In genomic region chr2:218400930-218401833, GRCh38 we compare ENCODE assay signal across 8 cellular contexts. TPM values are rescaled to one million over a fixed set of nuclear protein-coding genes. Genes with fewer than 3 reads are reported as not detected.
A peak's percentile ranks its signal among the peaks of the same experiment; 100 is the strongest.
DNase-seq lines count a peak whose midpoint lies in the region; ATAC-seq, FAIRE-seq and TF ChIP-seq lines count a peak whose summit lies in the region.

No MANE protein-coding gene starts in this region.

- peak overlapping the region; percentile 52; the same call in 1 of the 2 replicates for H3K23ac ChIP-seq in IMR-90 (ENCODE audit: low read depth, low read length)

- POLR2A ChIA-PET in IMR-90 (lab: Charles Lee; ENCODE audit: unreplicated experiment) (interaction anchor here (0.6 kb wide), 1 partner anchor 78 kb away, joined by 3 read pairs; no protein-coding TSS in a partner anchor), HEK293T (lab: Yijun Ruan, JAX) (interaction anchor here (0.8 to 1.1 kb wide), 2 partner anchors 46 to 107 kb away, joined by 3 read pairs; no protein-coding TSS in a partner anchor)

- H3K27ac ChIP-seq in IMR-90 (ENCODE audit: insufficient read depth, low read length), result peak overlapping the region; percentile 75
- peak overlapping the region in 4 of 5 donors; percentile 94 to 100 (median 98) for H3K27ac ChIP-seq in adrenal gland
- no peak overlapping the region for H3K27ac ChIP-seq in keratinocyte (ENCODE audit: control insufficient read depth, insufficient read depth, low read length)
- H3K27ac ChIP-seq in subcutaneous abdominal adipose tissue (ENCODE audit: low read depth, low read length), result peak overlapping the region; percentile 37

- 0 out of 2 replicates have a peak overlapping the region, but pooled peaks have one; percentile 60 for H3K14ac ChIP-seq in IMR-90 (replicated peaks; ENCODE audit: low read depth, low read length)

- no peak for TF ChIP-seq RAD21 in IMR-90 (IDR thresholded peaks at IDR 0.05; ENCODE audit: low read length)

- no peak for TF ChIP-seq CTCF in IMR-90 (conservative IDR thresholded peaks at IDR 0.05; ENCODE audit: low read depth, low read length)
- no peak for TF ChIP-seq CTCF in adrenal gland (IDR thresholded peaks at IDR 0.05)
- no peak for TF ChIP-seq CTCF in keratinocyte (optimal IDR thresholded peaks at IDR 0.05 in 1 of 3, IDR thresholded peaks at IDR 0.05 in 1 of 3, conservative IDR thresholded peaks at IDR 0.05 in 1 of 3; ENCODE audit: extremely low read depth in 1 of 3, insufficient read depth in 2 of 3, low read length in 3 of 3)

- dilution Hi-C loops in IMR-90 (cut with HindIII; ENCODE audit: low sequenced_read_pairs, unreplicated experiment), result no loop called here
- dilution Hi-C loops in keratinocyte (cut with MboI; ENCODE audit: extremely low pct_ligation_motif_present, low sequenced_read_pairs), result no loop called here

- H3K4me1 ChIP-seq in IMR-90 (ENCODE audit: control insufficient read depth, insufficient read depth, low read length) (peaks cover 31% of the 10 kb centered on the region), adrenal gland (replicated peaks in 1 of 2) (peaks cover 28 to 55% of the 10 kb centered on the region in 2 donors), keratinocyte (ENCODE audit: control insufficient read depth, extremely low read depth, insufficient read depth, low read length) (peaks cover 35% of the 10 kb centered on the region), subcutaneous abdominal adipose tissue (ENCODE audit: control insufficient read depth in 5 of 5, insufficient read depth in 5 of 5, low read length in 5 of 5) (peaks cover 7 to 76% (median 68%) of the 10 kb centered on the region in 5 donors)

- H3K36me3 ChIP-seq in IMR-90 (ENCODE audit: control insufficient read depth, insufficient read depth, low read length), result peaks cover 26% of the 10 kb centered on the region
- peaks cover 0 to 34% of the 10 kb centered on the region in 2 donors for H3K36me3 ChIP-seq in adrenal gland (replicated peaks in 1 of 2)
- peaks cover 12 to 13% of the 10 kb centered on the region in 2 experiments for H3K36me3 ChIP-seq in keratinocyte (ENCODE audit: control insufficient read depth in 2 of 2, extremely low read depth in 1 of 2, insufficient read depth in 2 of 2, low read length in 2 of 2)
- peaks cover 0 to 42% (median 30%) of the 10 kb centered on the region in 5 donors for H3K36me3 ChIP-seq in subcutaneous abdominal adipose tissue (ENCODE audit: control insufficient read depth in 5 of 5, insufficient read depth in 5 of 5, low read length in 5 of 5)

- H2BK5ac ChIP-seq in IMR-90 (ENCODE audit: low read depth, low read length, poor library complexity, severe bottlenecking), result peak overlapping the region; percentile 84

- no peak for FAIRE-seq in keratinocyte (lab: Jason Lieb, UNC)

- H3K4me2 ChIP-seq in IMR-90 (ENCODE audit: low read depth, low read length) (peak overlapping the region; percentile 91), keratinocyte (ENCODE audit: control insufficient read depth, extremely low read depth, insufficient read depth, low read depth, low read length) (peak overlapping the region; percentile 85)

- H3K9me3 ChIP-seq in IMR-90 (ENCODE audit: control insufficient read depth, insufficient read depth, low read length) (no peaks in the 10 kb centered on the region), adrenal gland (replicated peaks in 1 of 3) (no peaks in the 10 kb centered on the region), keratinocyte (ENCODE audit: control insufficient read depth, low read depth, low read length) (no peaks in the 10 kb centered on the region), subcutaneous abdominal adipose tissue (ENCODE audit: control insufficient read depth in 5 of 5, low read length in 5 of 5) (no peaks in the 10 kb centered on the region)

- H2AFZ ChIP-seq in IMR-90 (replicated peaks; ENCODE audit: low read length, poor library complexity), result peak overlapping the region; percentile 88
- H2AFZ ChIP-seq in keratinocyte (ENCODE audit: control insufficient read depth, low read length), result no peak overlapping the region

- H2BK120ac ChIP-seq in IMR-90 (ENCODE audit: low read depth, low read length), result no peak overlapping the region

- ATAC-seq in IMR-90 (ENCODE audit: low read depth), result no peak
- no peak for ATAC-seq in HG02885 (IDR thresholded peaks at IDR 0.05; ENCODE audit: poor library complexity, unreplicated experiment)

- no peak overlapping the region for H2BK20ac ChIP-seq in IMR-90 (ENCODE audit: low read depth, low read length)

- H3K56ac ChIP-seq in IMR-90 (ENCODE audit: extremely low read depth, insufficient read depth, low read length), result no peak overlapping the region

- TF ChIP-seq POLR2A in IMR-90 (IDR thresholded peaks at IDR 0.05; ENCODE audit: low read depth, low read length) (no peak), adrenal gland (IDR thresholded peaks at IDR 0.05) (no peak)

- CTCF ChIA-PET in IMR-90 (lab: Yijun Ruan, JAX), result no interaction called here
- CTCF ChIA-PET in HEK293T (lab: Yijun Ruan, JAX), result no interaction called here

- H3K4ac ChIP-seq in IMR-90 (ENCODE audit: low read depth, low read length), result peak overlapping the region; percentile 60

- H2AK9ac ChIP-seq in IMR-90 (replicated peaks; ENCODE audit: low read depth, low read length, poor library complexity), result peak overlapping the region; percentile 99

- H4K8ac ChIP-seq in IMR-90 (ENCODE audit: low read depth in 2 of 2, low read length in 2 of 2), result peak overlapping the region in 1 of 2 experiments; percentile 76; a peak in 1 of 4 replicates

- H3K9ac ChIP-seq in IMR-90 (ENCODE audit: low read depth, low read length) (peak overlapping the region; percentile 73), keratinocyte (ENCODE audit: control insufficient read depth, extremely low read depth, insufficient read depth, low read length) (peak overlapping the region; percentile 81), subcutaneous abdominal adipose tissue (ENCODE audit: low read length in 5 of 5) (peak overlapping the region in 3 of 5 donors; percentile 43 to 77 (median 75))

- peaks cover 6 to 41% of the 10 kb centered on the region in 2 experiments; a peak in 3 of 4 replicates for H3K79me1 ChIP-seq in IMR-90 (ENCODE audit: low read depth in 1 of 2, low read length in 2 of 2)

- H3K9me1 ChIP-seq in IMR-90 (ENCODE audit: insufficient read depth, low read length) (no peaks in the 10 kb centered on the region), keratinocyte (ENCODE audit: control insufficient read depth, extremely low read depth, insufficient read depth, low read length) (no peaks in the 10 kb centered on the region)

- DNase-seq in IMR-90, result no peak
- DNase-seq in adrenal gland, result peak in 3 of 7 donors; percentile 34 to 38 (median 35)
- no peak for DNase-seq in keratinocyte (ENCODE audit: low read depth, low spot score)
- DNase-seq in NCI-H510A (lab: John Stamatoyannopoulos, UW), result no peak
- DNase-seq in SIG-M5 treated with dmso at 0.1 percent for 504 hours (lab: John Stamatoyannopoulos, UW; ENCODE audit: unreplicated experiment), result no peak
- DNase-seq in HEK293T (ENCODE audit: extremely low spot score), result no peak

- 34% methylated on average over 5 of the region's 24 CpGs; no CpG with 5 or more reads in 1 of the 2 experiments for WGBS in IMR-90 (ENCODE audit: extremely low coverage in 2 of 2, insufficient read length in 1 of 2), 2 experiments
- 21 to 65% (median 35%) methylated on average over 7 to 24 of the region's 24 CpGs for WGBS in adrenal gland, 4 donors

- peak overlapping the region; percentile 92; the same call in 1 of the 2 replicates for H2AK5ac ChIP-seq in IMR-90 (ENCODE audit: low read depth, low read length)

- peak overlapping the region; percentile 96 for H3K4me3 ChIP-seq in IMR-90 (ENCODE audit: insufficient read depth, low read depth, low read length)
- H3K4me3 ChIP-seq in adrenal gland, result peak overlapping the region in 3 of 4 donors; percentile 62 to 96 (median 96)
- peak overlapping the region; percentile 70 to 89 (median 82) for H3K4me3 ChIP-seq in keratinocyte (ENCODE audit: control insufficient read depth in 2 of 3, extremely low read depth in 1 of 3, insufficient read depth in 2 of 3, low read depth in 1 of 3, low read length in 3 of 3)
- H3K4me3 ChIP-seq in subcutaneous abdominal adipose tissue (ENCODE audit: low read depth in 1 of 5, low read length in 5 of 5), result peak overlapping the region; percentile 53 to 93 (median 77)

- intact Hi-C loops in IMR-90 (cut with micrococcal nuclease) (no loop called here), adrenal gland (cut with DNase I) (loop anchor here in 1 of 2 donors (5.0 to 10.0 kb wide), 2 partner anchors 66 to 244 kb away; no protein-coding TSS in a partner anchor)

- H4K20me1 ChIP-seq in IMR-90 (ENCODE audit: insufficient read depth, low read length) (peaks cover 13% of the 10 kb centered on the region; the same call in 1 of the 2 replicates), keratinocyte (ENCODE audit: control insufficient read depth, extremely low read depth, insufficient read depth, low read length) (no peaks in the 10 kb centered on the region)

- in situ Hi-C loops in IMR-90 (cut with MboI; ENCODE audit: low sequenced_read_pairs), result loop anchor here (10.0 kb wide), 1 partner anchor 254 kb away; the partner anchor contains the start of genes BCS1L and ZNF142

- H4K91ac ChIP-seq in IMR-90 (ENCODE audit: insufficient read depth, low read depth, low read length), result peak overlapping the region; percentile 87

- H2BK15ac ChIP-seq in IMR-90 (ENCODE audit: low read depth, low read length), result no peak overlapping the region

- no peak overlapping the region for H4K5ac ChIP-seq in IMR-90 (ENCODE audit: low read depth, low read length)

- peaks cover 26% of the 10 kb centered on the region for H3K79me2 ChIP-seq in keratinocyte (ENCODE audit: control insufficient read depth, insufficient read depth, low read length)

- no TSS peak for BruUV-seq in IMR-90 (replicated peaks; lab: Mats Ljungman, UMichigan)

- H3K18ac ChIP-seq in IMR-90 (ENCODE audit: low read depth, low read length), result no peak overlapping the region; the same call in 1 of the 2 replicates

- H3K27me3 ChIP-seq in IMR-90 (ENCODE audit: control insufficient read depth, insufficient read depth, low read length) (no peaks in the 10 kb centered on the region), adrenal gland (no peaks in the 10 kb centered on the region), keratinocyte (ENCODE audit: control insufficient read depth, extremely low read depth, insufficient read depth, low read length) (no peaks in the 10 kb centered on the region), subcutaneous abdominal adipose tissue (ENCODE audit: control insufficient read depth in 5 of 5, insufficient read depth in 4 of 5, low read length in 5 of 5) (no peaks in the 10 kb centered on the region)

RNA-seq across cellular contexts. Expression of gene CTDSP1, which starts 1.5 kb away (rescaled TPM):
- 17.5 and 19.7 TPM in 2 replicates for total RNA-seq in IMR-90 (2012; rRNA removed)
- 64.3 and 68.2 TPM in 2 replicates for polyA plus RNA-seq in IMR-90 (2012; rRNA removed)
- 61.8 and 79.5 TPM in 2 replicates for polyA plus RNA-seq in IMR-90 (2012; cell fraction: cytosol; rRNA removed)
- polyA plus RNA-seq in IMR-90 (2012; cell fraction: nucleus; rRNA removed; ENCODE audit: low replicate concordance), result 64.2 and 103 TPM in 2 replicates
- total RNA-seq in adrenal gland, result 100 to 1,000 TPM in 6 of 8 donors, 10 to 100 TPM in 2; 62.7 to 161 (median 124) TPM
- polyA plus RNA-seq in adrenal gland, result 100 to 1,000 TPM in 1 of 3 donors, 10 to 100 TPM in 2; 34.0 to 119 (median 98.9) TPM
- 38.7 to 47.1 TPM (median 46.4 TPM) in 3 replicates for polyA plus RNA-seq in keratinocyte
- 2.1 TPM for polyA plus RNA-seq in keratinocyte (2011; ENCODE audit: low read depth)
- polyA plus RNA-seq in keratinocyte (2011; cell fraction: cytosol; rRNA removed), result 32.1 and 48.6 TPM in 2 replicates
- polyA plus RNA-seq in keratinocyte (2011; cell fraction: nucleus; rRNA removed), result 47.4 and 62.3 TPM in 2 replicates
- 27.5 and 40.3 TPM in 2 replicates for polyA plus RNA-seq in keratinocyte (2012; ENCODE audit: low replicate concordance)
- 54.2 to 141 TPM (median 62.4 TPM) in 3 replicates for polyA minus RNA-seq in keratinocyte
- polyA minus RNA-seq in keratinocyte (2011; cell fraction: cytosol; rRNA and poly(A)+ RNA removed), result 56.6 TPM
- polyA minus RNA-seq in keratinocyte (2011; cell fraction: nucleus; rRNA and poly(A)+ RNA removed), result 23.5 and 24.3 TPM in 2 replicates

RNA-seq across cellular contexts. Expression of gene VIL1, which starts 17.7 kb away (rescaled TPM):
- total RNA-seq in IMR-90 (2012; rRNA removed) (not detected in 2 replicates), adrenal gland (under 1 TPM in 2 of 8 donors, not detected in 6; 0.47 to 0.53 TPM)
- polyA plus RNA-seq in IMR-90 (2012; rRNA removed) (not detected in 2 replicates), adrenal gland (under 1 TPM; 0.09 to 0.40 (median 0.10) TPM), keratinocyte (not detected in 3 replicates)
- polyA plus RNA-seq in IMR-90 (2012; cell fraction: cytosol; rRNA removed), result not detected in 2 replicates
- not detected in 2 replicates for polyA plus RNA-seq in IMR-90 (2012; cell fraction: nucleus; rRNA removed; ENCODE audit: low replicate concordance)
- not detected for polyA plus RNA-seq in keratinocyte (2011; ENCODE audit: low read depth)
- polyA plus RNA-seq in keratinocyte (2011; cell fraction: cytosol; rRNA removed), result not detected in 2 replicates
- polyA plus RNA-seq in keratinocyte (2011; cell fraction: nucleus; rRNA removed), result not detected in 2 replicates
- 0.38 TPM in 1 of 2 replicates, not detected in the other for polyA plus RNA-seq in keratinocyte (2012; ENCODE audit: low replicate concordance)
- not detected in 3 replicates for polyA minus RNA-seq in keratinocyte
- not detected for polyA minus RNA-seq in keratinocyte (2011; cell fraction: cytosol; rRNA and poly(A)+ RNA removed)
- polyA minus RNA-seq in keratinocyte (2011; cell fraction: nucleus; rRNA and poly(A)+ RNA removed), result not detected in 2 replicates

RNA-seq across cellular contexts. Expression of gene SLC11A1, which starts 19.1 kb away (rescaled TPM):
- under 0.01 TPM in 2 replicates for total RNA-seq in IMR-90 (2012; rRNA removed)
- 0.03 and 0.07 TPM in 2 replicates for polyA plus RNA-seq in IMR-90 (2012; rRNA removed)
- 0.02 and 0.03 TPM in 2 replicates for polyA plus RNA-seq in IMR-90 (2012; cell fraction: cytosol; rRNA removed)
- 0.06 and 0.07 TPM in 2 replicates for polyA plus RNA-seq in IMR-90 (2012; cell fraction: nucleus; rRNA removed; ENCODE audit: low replicate concordance)
- 10 to 100 TPM in 7 of 8 donors, 1 to 10 TPM in 1; 6.2 to 83.6 (median 40.0) TPM for total RNA-seq in adrenal gland
- polyA plus RNA-seq in adrenal gland, result 10 to 100 TPM in 2 of 3 donors, 1 to 10 TPM in 1; 6.3 to 89.9 (median 31.8) TPM
- 0.46 to 1.2 TPM (median 0.70 TPM) in 3 replicates for polyA plus RNA-seq in keratinocyte
- not detected for polyA plus RNA-seq in keratinocyte (2011; ENCODE audit: low read depth)
- polyA plus RNA-seq in keratinocyte (2011; cell fraction: cytosol; rRNA removed), result 0.83 and 1.4 TPM in 2 replicates
- polyA plus RNA-seq in keratinocyte (2011; cell fraction: nucleus; rRNA removed), result 1.1 and 1.6 TPM in 2 replicates
- polyA plus RNA-seq in keratinocyte (2012; ENCODE audit: low replicate concordance), result 0.20 and 0.99 TPM in 2 replicates
- polyA minus RNA-seq in keratinocyte, result 0.16 to 2.9 TPM (median 2.5 TPM) in 3 replicates
- polyA minus RNA-seq in keratinocyte (2011; cell fraction: cytosol; rRNA and poly(A)+ RNA removed), result not detected
- polyA minus RNA-seq in keratinocyte (2011; cell fraction: nucleus; rRNA and poly(A)+ RNA removed), result 0.47 and 1.5 TPM in 2 replicates

RNA-seq across cellular contexts. Expression of gene CATIP, which starts 44.5 kb away (rescaled TPM):
- total RNA-seq in IMR-90 (2012; rRNA removed) (not detected in 2 replicates), adrenal gland (1 to 10 TPM in 1 of 8 donors, under 1 TPM in 3, not detected in 4; 0.46 to 3.2 (median 0.57) TPM)
- polyA plus RNA-seq in IMR-90 (2012; rRNA removed) (not detected in 2 replicates), adrenal gland (1 to 10 TPM in 1 of 3 donors, under 1 TPM in 2; 0.11 to 2.4 (median 0.27) TPM), keratinocyte (not detected in 3 replicates)
- polyA plus RNA-seq in IMR-90 (2012; cell fraction: cytosol; rRNA removed), result not detected in 2 replicates
- polyA plus RNA-seq in IMR-90 (2012; cell fraction: nucleus; rRNA removed; ENCODE audit: low replicate concordance), result not detected in 2 replicates
- polyA plus RNA-seq in keratinocyte (2011; ENCODE audit: low read depth), result not detected
- polyA plus RNA-seq in keratinocyte (2011; cell fraction: cytosol; rRNA removed), result not detected in 2 replicates
- polyA plus RNA-seq in keratinocyte (2011; cell fraction: nucleus; rRNA removed), result not detected in 2 replicates
- polyA plus RNA-seq in keratinocyte (2012; ENCODE audit: low replicate concordance), result 0.05 TPM in 1 of 2 replicates, not detected in the other
- not detected in 3 replicates for polyA minus RNA-seq in keratinocyte
- polyA minus RNA-seq in keratinocyte (2011; cell fraction: cytosol; rRNA and poly(A)+ RNA removed), result not detected
- polyA minus RNA-seq in keratinocyte (2011; cell fraction: nucleus; rRNA and poly(A)+ RNA removed), result not detected in 2 replicates
